In the genomic region with DNA sequence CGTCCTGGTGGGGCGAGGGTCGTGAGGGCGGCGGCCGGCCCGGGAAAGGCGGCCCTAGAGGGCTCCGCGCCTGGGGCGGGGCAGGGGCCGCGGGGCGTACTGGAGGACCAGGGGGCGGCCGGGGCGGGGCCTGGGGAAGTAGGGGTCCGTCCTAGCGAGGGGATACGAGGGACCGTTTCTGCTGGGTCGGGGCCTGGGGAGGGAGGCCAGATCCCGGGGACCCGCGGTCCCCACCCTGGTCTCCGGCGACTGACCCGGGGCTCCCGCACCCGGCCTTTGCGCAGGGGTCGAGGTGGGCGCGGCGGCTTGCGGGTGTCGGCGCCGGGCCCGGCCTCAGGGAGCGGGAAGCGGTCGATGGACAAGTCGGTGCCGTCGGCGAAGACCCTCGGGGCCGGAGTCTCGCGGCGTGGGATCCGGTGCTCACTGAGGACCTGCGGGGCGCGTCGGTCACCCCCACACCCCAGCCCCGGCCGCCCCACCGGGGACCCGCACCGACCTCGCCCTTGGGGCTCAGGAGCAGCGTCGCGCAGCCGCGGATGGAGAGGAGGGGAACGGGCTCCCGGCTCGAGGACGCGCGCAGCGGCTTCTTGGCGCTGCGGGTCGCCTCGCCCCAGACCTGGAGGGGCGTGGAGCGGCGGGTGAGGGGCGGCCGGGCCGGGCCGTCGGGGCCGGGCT, we compare ENCODE assay signal across 3 cellular contexts.
TF ChIP-seq lines count a peak whose summit lies in the region.

No MANE protein-coding gene starts in this region.

TF ChIP-seq in A549, 52 proteins besides CTCF, POLR2A, EP300 and RAD21:
- no peak for TF ChIP-seq NR3C1 (IDR thresholded peaks at IDR 0.05)
- no peak for TF ChIP-seq NFE2L2 (conservative IDR thresholded peaks at IDR 0.05; ENCODE audit: low read length)
- no peak for TF ChIP-seq CEBPB (IDR thresholded peaks at IDR 0.05)

TF ChIP-seq in HCT116, 20 proteins besides CTCF, POLR2A, EP300 and RAD21:
- TF ChIP-seq YY1 (IDR thresholded peaks at IDR 0.05; ENCODE audit: extremely low read depth, insufficient replicate concordance, low read depth, low read length) (no peak), CBX3 (IDR thresholded peaks at IDR 0.05; ENCODE audit: low read depth) (no peak), SRF (IDR thresholded peaks at IDR 0.05; ENCODE audit: low read depth) (no peak), FOSL1 (IDR thresholded peaks at IDR 0.05; ENCODE audit: low read depth) (no peak), POLR2AphosphoS5 (IDR thresholded peaks at IDR 0.05; ENCODE audit: low read depth, low read length) (no peak), EZH2 (IDR thresholded peaks at IDR 0.05) (no peak), CEBPB (IDR thresholded peaks at IDR 0.05; ENCODE audit: low read depth) (no peak), TCF7L2 (IDR thresholded peaks at IDR 0.05; ENCODE audit: borderline replicate concordance, extremely low read depth, insufficient read depth, insufficient read length) (no peak), JUND (IDR thresholded peaks at IDR 0.05) (no peak), EZH2phosphoT487 (IDR thresholded peaks at IDR 0.05; ENCODE audit: borderline replicate concordance) (no peak), EGR1 (IDR thresholded peaks at IDR 0.05; ENCODE audit: low read depth) (no peak), SP1 (IDR thresholded peaks at IDR 0.05; ENCODE audit: low read depth) (no peak), ZNF274 (IDR thresholded peaks at IDR 0.05; ENCODE audit: low read depth, low read length) (no peak)
- TF ChIP-seq, protein P1, sequence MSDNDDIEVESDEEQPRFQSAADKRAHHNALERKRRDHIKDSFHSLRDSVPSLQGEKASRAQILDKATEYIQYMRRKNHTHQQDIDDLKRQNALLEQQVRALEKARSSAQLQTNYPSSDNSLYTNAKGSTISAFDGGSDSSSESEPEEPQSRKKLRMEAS (IDR thresholded peaks at IDR 0.05): no peak
- TF ChIP-seq, protein P2, sequence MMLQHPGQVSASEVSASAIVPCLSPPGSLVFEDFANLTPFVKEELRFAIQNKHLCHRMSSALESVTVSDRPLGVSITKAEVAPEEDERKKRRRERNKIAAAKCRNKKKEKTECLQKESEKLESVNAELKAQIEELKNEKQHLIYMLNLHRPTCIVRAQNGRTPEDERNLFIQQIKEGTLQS (IDR thresholded peaks at IDR 0.05): no peak
- TF ChIP-seq, protein P3, sequence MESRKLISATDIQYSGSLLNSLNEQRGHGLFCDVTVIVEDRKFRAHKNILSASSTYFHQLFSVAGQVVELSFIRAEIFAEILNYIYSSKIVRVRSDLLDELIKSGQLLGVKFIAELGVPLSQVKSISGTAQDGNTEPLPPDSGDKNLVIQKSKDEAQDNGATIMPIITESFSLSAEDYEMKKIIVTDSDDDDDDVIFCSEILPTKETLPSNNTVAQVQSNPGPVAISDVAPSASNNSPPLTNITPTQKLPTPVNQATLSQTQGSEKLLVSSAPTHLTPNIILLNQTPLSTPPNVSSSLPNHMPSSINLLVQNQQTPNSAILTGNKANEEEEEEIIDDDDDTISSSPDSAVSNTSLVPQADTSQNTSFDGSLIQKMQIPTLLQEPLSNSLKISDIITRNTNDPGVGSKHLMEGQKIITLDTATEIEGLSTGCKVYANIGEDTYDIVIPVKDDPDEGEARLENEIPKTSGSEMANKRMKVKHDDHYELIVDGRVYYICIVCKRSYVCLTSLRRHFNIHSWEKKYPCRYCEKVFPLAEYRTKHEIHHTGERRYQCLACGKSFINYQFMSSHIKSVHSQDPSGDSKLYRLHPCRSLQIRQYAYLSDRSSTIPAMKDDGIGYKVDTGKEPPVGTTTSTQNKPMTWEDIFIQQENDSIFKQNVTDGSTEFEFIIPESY (IDR thresholded peaks at IDR 0.05; ENCODE audit: extremely low read depth, insufficient replicate concordance, low read length): no peak
- TF ChIP-seq, protein P4, sequence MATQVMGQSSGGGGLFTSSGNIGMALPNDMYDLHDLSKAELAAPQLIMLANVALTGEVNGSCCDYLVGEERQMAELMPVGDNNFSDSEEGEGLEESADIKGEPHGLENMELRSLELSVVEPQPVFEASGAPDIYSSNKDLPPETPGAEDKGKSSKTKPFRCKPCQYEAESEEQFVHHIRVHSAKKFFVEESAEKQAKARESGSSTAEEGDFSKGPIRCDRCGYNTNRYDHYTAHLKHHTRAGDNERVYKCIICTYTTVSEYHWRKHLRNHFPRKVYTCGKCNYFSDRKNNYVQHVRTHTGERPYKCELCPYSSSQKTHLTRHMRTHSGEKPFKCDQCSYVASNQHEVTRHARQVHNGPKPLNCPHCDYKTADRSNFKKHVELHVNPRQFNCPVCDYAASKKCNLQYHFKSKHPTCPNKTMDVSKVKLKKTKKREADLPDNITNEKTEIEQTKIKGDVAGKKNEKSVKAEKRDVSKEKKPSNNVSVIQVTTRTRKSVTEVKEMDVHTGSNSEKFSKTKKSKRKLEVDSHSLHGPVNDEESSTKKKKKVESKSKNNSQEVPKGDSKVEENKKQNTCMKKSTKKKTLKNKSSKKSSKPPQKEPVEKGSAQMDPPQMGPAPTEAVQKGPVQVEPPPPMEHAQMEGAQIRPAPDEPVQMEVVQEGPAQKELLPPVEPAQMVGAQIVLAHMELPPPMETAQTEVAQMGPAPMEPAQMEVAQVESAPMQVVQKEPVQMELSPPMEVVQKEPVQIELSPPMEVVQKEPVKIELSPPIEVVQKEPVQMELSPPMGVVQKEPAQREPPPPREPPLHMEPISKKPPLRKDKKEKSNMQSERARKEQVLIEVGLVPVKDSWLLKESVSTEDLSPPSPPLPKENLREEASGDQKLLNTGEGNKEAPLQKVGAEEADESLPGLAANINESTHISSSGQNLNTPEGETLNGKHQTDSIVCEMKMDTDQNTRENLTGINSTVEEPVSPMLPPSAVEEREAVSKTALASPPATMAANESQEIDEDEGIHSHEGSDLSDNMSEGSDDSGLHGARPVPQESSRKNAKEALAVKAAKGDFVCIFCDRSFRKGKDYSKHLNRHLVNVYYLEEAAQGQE (IDR thresholded peaks at IDR 0.05; ENCODE audit: low read depth): no peak
TF ChIP-seq in HCT116: peak in this region for 0.

TF ChIP-seq in GM12878, 131 proteins besides CTCF, POLR2A, EP300 and RAD21:
- peak; percentile 48 for TF ChIP-seq HDAC6 (IDR thresholded peaks at IDR 0.05; ENCODE audit: unreplicated experiment)
- TF ChIP-seq NR2F1 (conservative IDR thresholded peaks at IDR 0.05): no peak
- TF ChIP-seq SUZ12 (IDR thresholded peaks at IDR 0.05; ENCODE audit: unreplicated experiment): peak; percentile 80
